Comparison of ENCODE assay signal across 16 cellular contexts in genomic region chr1:209387969-209388329, GRCh38.
DNase-seq lines count a peak whose midpoint lies in the region; ATAC-seq and TF ChIP-seq lines count a peak whose summit lies in the region.
"Had no signal": no experiment of that assay in that cellular context is flagged by ENCODE, and none has a peak within 500 bp of the region (broad histone marks: within the 10 kb centered on the region; RNA-seq: fewer than 3 reads in every experiment).

No MANE protein-coding gene starts in this region.

- H3K36me3 Mint-ChIP-seq in chondrocyte (ENCODE audit: low read depth): no peaks in the 10 kb centered on the region

- H3K4me1 ChIP-seq in left lung: no peaks in the 10 kb centered on the region

- H3K9me3 ChIP-seq in left lung: no peaks in the 10 kb centered on the region
- H3K9me3 ChIP-seq: mucosa of descending colon had no signal

- no peaks in the 10 kb centered on the region for H3K27me3 ChIP-seq in left lung

- no peaks in the 10 kb centered on the region for H3K36me3 ChIP-seq in left lung

- peak; percentile 66 for ATAC-seq in left lung
- ATAC-seq: activated T-cell treated with anti-CD3 and anti-CD28 coated beads, Interleukin-2, amount 50 U/mL, for 72 hours; mucosa of descending colon had no signal

- H3K9me3 Mint-ChIP-seq in chondrocyte (ENCODE audit: low read depth): no peaks in the 10 kb centered on the region
- H3K9me3 Mint-ChIP-seq: activated T-cell treated with anti-CD3 and anti-CD28 coated beads, Interleukin-2, amount 50 U/mL, for 72 hours had no signal

- H3K4me3 ChIP-seq in choroid plexus epithelial cell (ENCODE audit: low read depth, low read length) (no peak overlapping the region), left lung (no peak overlapping the region)
- H3K4me3 ChIP-seq: mucosa of descending colon had no signal

- H3K27ac ChIP-seq in left lung: no peak overlapping the region

- no peak overlapping the region for H3K4me3 Mint-ChIP-seq in chondrocyte (ENCODE audit: unreplicated experiment)
- H3K4me3 Mint-ChIP-seq: activated T-cell treated with anti-CD3 and anti-CD28 coated beads, Interleukin-2, amount 50 U/mL, for 72 hours had no signal

- DNase-seq in AG08395 (ENCODE audit: low spot score): peak; percentile 49
- DNase-seq in LHCN-M2 (ENCODE audit: low read depth): peak; percentile 73
- DNase-seq in choroid plexus epithelial cell (ENCODE audit: low read depth): peak; percentile 55
- no peak for DNase-seq in left lung
- DNase-seq in GM10266 (ENCODE audit: extremely low spot score): no peak
- DNase-seq in chondrocyte (ENCODE audit: low spot score): no peak
- DNase-seq in DMS79 treated with DMSO at 0.1 percent for 48 hours (lab: John Stamatoyannopoulos, UW): no peak
- DNase-seq in activated CD4-positive, alpha-beta T cell treated with anti-CD3 and anti-CD28 coated beads for 48 hours: no peak
- DNase-seq: activated T-cell treated with anti-CD3 and anti-CD28 coated beads, Interleukin-2, amount 50 U/mL, for 72 hours; GF-D8; head of caudate nucleus; KBM-7; kidney; mucosa of descending colon; NCI-H1417 treated with DMSO at 0.1 percent for 48 hours; stimulated activated naive CD4-positive, alpha-beta T cell treated with Interleukin-2 at 50 U/mL for 16 hours had no signal

- intact Hi-C loops in left lung (cut with DNase I): no loop called here

- H3K27ac Mint-ChIP-seq in chondrocyte (ENCODE audit: unreplicated experiment): no peak overlapping the region
- H3K27ac Mint-ChIP-seq: activated T-cell treated with anti-CD3 and anti-CD28 coated beads, Interleukin-2, amount 50 U/mL, for 72 hours had no signal

- H3K27me3 Mint-ChIP-seq in chondrocyte (ENCODE audit: low read depth): no peaks in the 10 kb centered on the region

- H3K4me1 Mint-ChIP-seq in chondrocyte (ENCODE audit: low read depth): peaks cover 17% of the 10 kb centered on the region

- TF ChIP-seq CTCF in choroid plexus epithelial cell (conservative IDR thresholded peaks at IDR 0.05; ENCODE audit: low read depth, low read length) (no peak), left lung (IDR thresholded peaks at IDR 0.05) (no peak), GM10266 (IDR thresholded peaks at IDR 0.05; ENCODE audit: control insufficient read depth, insufficient read depth, low read depth, missing control alignments) (no peak), chondrocyte (IDR thresholded peaks at IDR 0.05) (no peak)

Comparison
In these comparisons a context has a peak if more than half of its experiments do, and no peak if none do; other contexts are left out.
1. DNase-seq: peak in AG08395 (single experiment), LHCN-M2 (single experiment) and choroid plexus epithelial cell (single experiment); none in left lung (0 of 2), GM10266 (single experiment), chondrocyte (single experiment), DMS79 treated with DMSO at 0.1 percent for 48 hours (single experiment) and activated CD4-positive, alpha-beta T cell treated with anti-CD3 and anti-CD28 coated beads for 48 hours (single experiment).